In genomic region chr20:57361517-57361916, GRCh38 we compare ENCODE assay signal across 1 cellular context.
TF ChIP-seq lines count a peak whose summit lies in the region.

No MANE protein-coding gene starts in this region.

TF ChIP-seq in SK-N-SH treated with all-trans-retinoic acid at 6 μM for 48 hours, 23 proteins besides CTCF, POLR2A, EP300 and RAD21 (continued from another document):
- TF ChIP-seq PATZ1 (CRISPR knock-in tag; IDR thresholded peaks at IDR 0.05; ENCODE audit: borderline replicate concordance), result no peak
- TF ChIP-seq CSRNP3 (CRISPR knock-in tag; IDR thresholded peaks at IDR 0.05), result no peak
- TF ChIP-seq ESRRG (CRISPR knock-in tag; IDR thresholded peaks at IDR 0.05), result no peak
- no peak for TF ChIP-seq ISL1 (CRISPR knock-in tag; IDR thresholded peaks at IDR 0.05)
TF ChIP-seq in SK-N-SH treated with all-trans-retinoic acid at 6 μM for 48 hours: peak in this region for 0.
